ENCODE assay signal across 12 cellular contexts in the genomic region with DNA sequence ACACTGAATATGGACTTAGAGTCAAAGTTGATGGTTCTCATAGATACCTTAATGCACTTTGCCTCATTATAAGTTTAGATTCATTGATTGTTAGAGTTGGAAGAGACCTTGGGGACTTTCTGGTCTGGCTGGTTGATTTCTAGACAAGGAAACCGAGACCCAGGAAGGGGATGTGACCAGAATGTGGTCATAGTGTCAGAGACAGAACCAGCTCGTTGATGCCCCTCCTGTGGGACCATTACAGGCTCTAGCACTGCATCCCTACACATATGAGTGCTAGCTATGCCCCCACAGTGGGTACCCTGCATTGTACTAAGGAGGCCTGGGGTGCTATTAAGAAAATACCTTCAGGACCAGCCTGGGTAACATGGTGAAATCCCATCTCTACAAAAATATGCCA.
A peak's percentile ranks its signal among the peaks of the same experiment; 100 is the strongest.
DNase-seq lines count a peak whose midpoint lies in the region; ATAC-seq, FAIRE-seq and TF ChIP-seq lines count a peak whose summit lies in the region.
"Had no signal": no experiment of that assay in that cellular context is flagged by ENCODE, and none has a peak within 500 bp of the region (broad histone marks: within the 10 kb centered on the region; RNA-seq: fewer than 3 reads in every experiment).

No MANE protein-coding gene starts in this region.

- TF ChIP-seq CTCF in activated CD8-positive, alpha-beta T cell treated with anti-CD3 and anti-CD28 coated beads for 36 hours (IDR thresholded peaks at IDR 0.05), result no peak
- TF ChIP-seq CTCF in lower leg skin (IDR thresholded peaks at IDR 0.05), result no peak

- no peak for TF ChIP-seq POLR2A in lower leg skin (IDR thresholded peaks at IDR 0.05)

- H3K27ac Mint-ChIP-seq in activated CD8-positive, alpha-beta T cell treated with anti-CD3 and anti-CD28 coated beads for 36 hours, result no peak overlapping the region
- H3K27ac Mint-ChIP-seq in activated CD8-positive, alpha-beta T cell treated with anti-CD3 and anti-CD28 coated beads, Interleukin-2, amount 10 ng/mL, durations not matched to agents 7 days and 5 days, result no peak overlapping the region
- peak overlapping the region; percentile 16 for H3K27ac Mint-ChIP-seq in central memory CD8-positive, alpha-beta T cell (ENCODE audit: low read depth)
- H3K27ac Mint-ChIP-seq in natural killer cell treated with Interleukin-12 subunit alpha and Interleukin-12 subunit beta and Interleukin-15 and Interleukin-18, amount 100 ng/mL, for 72 hours, result peak overlapping the region; percentile 31 to 83

- WGBS in lower leg skin, 2 donors, result 89 to 94% methylated on average over 2 of the region's 2 CpGs

- FAIRE-seq in GM18507 (lab: Jason Lieb, UNC), result peak; percentile 66

- intact Hi-C loops in activated CD8-positive, alpha-beta T cell treated with anti-CD3 and anti-CD28 coated beads for 36 hours (cut with micrococcal nuclease), result loop anchor here (5.0 kb wide), 1 partner anchor 394 kb away; no protein-coding TSS in a partner anchor
- intact Hi-C loops in lower leg skin (cut with DNase I; ENCODE audit: low total_unique reads), result loop anchor here (5.0 kb wide), 1 partner anchor 394 kb away; no protein-coding TSS in a partner anchor

- H3K27me3 Mint-ChIP-seq in activated CD8-positive, alpha-beta T cell treated with anti-CD3 and anti-CD28 coated beads for 36 hours, result no peaks in the 10 kb centered on the region
- H3K27me3 Mint-ChIP-seq in activated CD8-positive, alpha-beta T cell treated with anti-CD3 and anti-CD28 coated beads, Interleukin-2, amount 10 ng/mL, durations not matched to agents 7 days and 5 days (ENCODE audit: low read depth), result no peaks in the 10 kb centered on the region
- H3K27me3 Mint-ChIP-seq in central memory CD8-positive, alpha-beta T cell, result no peaks in the 10 kb centered on the region
- H3K27me3 Mint-ChIP-seq in natural killer cell treated with Interleukin-12 subunit alpha and Interleukin-12 subunit beta and Interleukin-15 and Interleukin-18, amount 100 ng/mL, for 72 hours, result no peaks in the 10 kb centered on the region

- H3K4me3 ChIP-seq in lower leg skin (ENCODE audit: low read depth, poor library complexity, severe bottlenecking), result no peak overlapping the region
- H3K4me3 ChIP-seq: HAP-1, MG63 had no signal

- H3K9me3 Mint-ChIP-seq in activated CD8-positive, alpha-beta T cell treated with anti-CD3 and anti-CD28 coated beads for 36 hours, result peaks cover 3% of the 10 kb centered on the region
- H3K9me3 Mint-ChIP-seq in activated CD8-positive, alpha-beta T cell treated with anti-CD3 and anti-CD28 coated beads, Interleukin-2, amount 10 ng/mL, durations not matched to agents 7 days and 5 days (ENCODE audit: insufficient read depth), result no peaks in the 10 kb centered on the region
- H3K9me3 Mint-ChIP-seq in central memory CD8-positive, alpha-beta T cell, result no peaks in the 10 kb centered on the region
- H3K9me3 Mint-ChIP-seq in natural killer cell treated with Interleukin-12 subunit alpha and Interleukin-12 subunit beta and Interleukin-15 and Interleukin-18, amount 100 ng/mL, for 72 hours, result no peaks in the 10 kb centered on the region

- H3K4me3 Mint-ChIP-seq in activated CD8-positive, alpha-beta T cell treated with anti-CD3 and anti-CD28 coated beads for 36 hours, result no peak overlapping the region
- no peak overlapping the region for H3K4me3 Mint-ChIP-seq in activated CD8-positive, alpha-beta T cell treated with anti-CD3 and anti-CD28 coated beads, Interleukin-2, amount 10 ng/mL, durations not matched to agents 7 days and 5 days
- no peak overlapping the region for H3K4me3 Mint-ChIP-seq in central memory CD8-positive, alpha-beta T cell
- peak overlapping the region; percentile 48 for H3K4me3 Mint-ChIP-seq in natural killer cell treated with Interleukin-12 subunit alpha and Interleukin-12 subunit beta and Interleukin-15 and Interleukin-18, amount 100 ng/mL, for 72 hours

- peaks cover 23% of the 10 kb centered on the region for H3K4me1 Mint-ChIP-seq in activated CD8-positive, alpha-beta T cell treated with anti-CD3 and anti-CD28 coated beads for 36 hours (ENCODE audit: low read depth)
- H3K4me1 Mint-ChIP-seq in activated CD8-positive, alpha-beta T cell treated with anti-CD3 and anti-CD28 coated beads, Interleukin-2, amount 10 ng/mL, durations not matched to agents 7 days and 5 days (ENCODE audit: low read depth), result peaks cover 13% of the 10 kb centered on the region
- H3K4me1 Mint-ChIP-seq in central memory CD8-positive, alpha-beta T cell, result no peaks in the 10 kb centered on the region
- peaks cover 17 to 40% of the 10 kb centered on the region in 2 donors for H3K4me1 Mint-ChIP-seq in natural killer cell treated with Interleukin-12 subunit alpha and Interleukin-12 subunit beta and Interleukin-15 and Interleukin-18, amount 100 ng/mL, for 72 hours (ENCODE audit: low read depth in 2 of 2)

- no peak for DNase-seq in activated CD8-positive, alpha-beta T cell treated with anti-CD3 and anti-CD28 coated beads for 36 hours
- no peak for DNase-seq in activated CD8-positive, alpha-beta T cell treated with anti-CD3 and anti-CD28 coated beads, Interleukin-2, amount 10 ng/mL, durations not matched to agents 7 days and 5 days
- no peak for DNase-seq in GM18507 (ENCODE audit: extremely low spot score, insufficient read length, low read depth)
- no peak for DNase-seq in central memory CD8-positive, alpha-beta T cell (ENCODE audit: low spot score in 2 of 2)
- DNase-seq in natural killer cell treated with Interleukin-12 subunit alpha and Interleukin-12 subunit beta and Interleukin-15 and Interleukin-18, amount 100 ng/mL, for 72 hours (ENCODE audit: low spot score), result no peak
- no peak for DNase-seq in DMS153 treated with DMSO at 0.1 percent for 48 hours (lab: John Stamatoyannopoulos, UW; ENCODE audit: unreplicated experiment)
- DNase-seq in lower leg skin (ENCODE audit: low spot score in 2 of 2), result no peak
- DNase-seq: C1 segment of cervical spinal cord, MG63, NCI-H187 had no signal

- POLR2A ChIA-PET in activated CD8-positive, alpha-beta T cell treated with anti-CD3 and anti-CD28 coated beads for 36 hours (lab: Charles Lee), result interaction anchor here (1.7 kb wide), 1 partner anchor 12 kb away, joined by 6 read pairs; no protein-coding TSS in a partner anchor
- POLR2A ChIA-PET in activated CD8-positive, alpha-beta T cell treated with anti-CD3 and anti-CD28 coated beads, Interleukin-2, amount 10 ng/mL, durations not matched to agents 7 days and 5 days (lab: Charles Lee), result no interaction called here

- peaks cover 9% of the 10 kb centered on the region for H3K36me3 Mint-ChIP-seq in activated CD8-positive, alpha-beta T cell treated with anti-CD3 and anti-CD28 coated beads for 36 hours (ENCODE audit: low read depth)
- peaks cover 3% of the 10 kb centered on the region for H3K36me3 Mint-ChIP-seq in activated CD8-positive, alpha-beta T cell treated with anti-CD3 and anti-CD28 coated beads, Interleukin-2, amount 10 ng/mL, durations not matched to agents 7 days and 5 days (ENCODE audit: low read depth)
- H3K36me3 Mint-ChIP-seq in central memory CD8-positive, alpha-beta T cell (ENCODE audit: insufficient read depth), result peaks cover 3% of the 10 kb centered on the region
- peaks cover 6% of the 10 kb centered on the region for H3K36me3 Mint-ChIP-seq in natural killer cell treated with Interleukin-12 subunit alpha and Interleukin-12 subunit beta and Interleukin-15 and Interleukin-18, amount 100 ng/mL, for 72 hours

- CTCF ChIA-PET in activated CD8-positive, alpha-beta T cell treated with anti-CD3 and anti-CD28 coated beads for 36 hours (lab: Charles Lee), result interaction anchor here (0.6 to 4.1 kb wide), 56 partner anchors 9 to 458 kb away, joined by 3 to 38 read pairs (median 4); a partner anchor contains a TSS
- CTCF ChIA-PET in activated CD8-positive, alpha-beta T cell treated with anti-CD3 and anti-CD28 coated beads, Interleukin-2, amount 10 ng/mL, durations not matched to agents 7 days and 5 days (lab: Charles Lee), result interaction anchor here (0.6 to 5.2 kb wide), 61 partner anchors 8 to 486 kb away, joined by 3 to 65 read pairs (median 4); a partner anchor contains a TSS

- peak; percentile 41 for ATAC-seq in activated CD8-positive, alpha-beta T cell treated with anti-CD3 and anti-CD28 coated beads for 36 hours
- ATAC-seq in activated CD8-positive, alpha-beta T cell treated with anti-CD3 and anti-CD28 coated beads, Interleukin-2, amount 10 ng/mL, durations not matched to agents 7 days and 5 days, result no peak
- no peak for ATAC-seq in central memory CD8-positive, alpha-beta T cell (replicated peaks; ENCODE audit: extremely low read depth, poor library complexity, severe bottlenecking)
- ATAC-seq in natural killer cell treated with Interleukin-12 subunit alpha and Interleukin-12 subunit beta and Interleukin-15 and Interleukin-18, amount 100 ng/mL, for 72 hours, result peak; percentile 65 to 82
- ATAC-seq in HG03045 (IDR thresholded peaks at IDR 0.05; ENCODE audit: unreplicated experiment), result no peak

Comparison
In these comparisons a context has a peak if more than half of its experiments do, and no peak if none do; other contexts are left out.
1. ATAC-seq: peak in activated CD8-positive, alpha-beta T cell treated with anti-CD3 and anti-CD28 coated beads for 36 hours (single experiment) and natural killer cell treated with Interleukin-12 subunit alpha and Interleukin-12 subunit beta and Interleukin-15 and Interleukin-18, amount 100 ng/mL, for 72 hours (2 of 2); none in activated CD8-positive, alpha-beta T cell treated with anti-CD3 and anti-CD28 coated beads, Interleukin-2, amount 10 ng/mL, durations not matched to agents 7 days and 5 days (single experiment), central memory CD8-positive, alpha-beta T cell (single experiment) and HG03045 (single experiment).
2. H3K27ac Mint-ChIP-seq: peak in central memory CD8-positive, alpha-beta T cell (single experiment) and natural killer cell treated with Interleukin-12 subunit alpha and Interleukin-12 subunit beta and Interleukin-15 and Interleukin-18, amount 100 ng/mL, for 72 hours (2 of 2); none in activated CD8-positive, alpha-beta T cell treated with anti-CD3 and anti-CD28 coated beads for 36 hours (single experiment) and activated CD8-positive, alpha-beta T cell treated with anti-CD3 and anti-CD28 coated beads, Interleukin-2, amount 10 ng/mL, durations not matched to agents 7 days and 5 days (single experiment).